ENCODE assay signal across 11 cellular contexts in the genomic region with DNA sequence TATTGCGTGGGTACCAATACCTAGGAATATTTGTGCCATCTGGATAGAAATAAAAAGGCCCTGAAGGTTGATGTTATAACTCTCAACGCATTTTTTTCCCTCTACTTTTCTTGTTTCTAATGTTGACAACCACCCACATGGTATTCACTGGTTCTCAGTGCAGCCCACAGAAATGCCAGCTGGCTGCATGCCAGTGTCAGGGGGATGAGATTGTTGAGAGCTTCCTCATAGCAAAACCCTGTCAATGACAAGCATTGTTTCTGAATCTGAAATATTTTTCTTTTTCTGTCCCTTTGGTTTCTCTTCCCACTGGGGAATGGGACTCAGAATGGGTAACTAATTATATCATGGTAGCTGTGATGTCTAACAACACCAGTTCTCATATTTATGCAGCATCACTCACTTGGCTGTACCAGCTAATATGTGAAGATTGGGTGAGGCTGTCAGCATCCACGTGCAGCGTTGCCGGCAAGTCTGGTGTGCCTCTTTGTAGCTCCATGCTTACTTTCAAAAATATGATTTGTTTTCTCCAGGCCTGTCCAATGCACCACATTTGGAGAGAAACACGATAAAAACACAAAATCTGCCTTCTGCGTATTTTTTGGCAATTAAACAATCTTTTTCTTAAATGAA.
DNase-seq lines count a peak whose midpoint lies in the region; ATAC-seq and TF ChIP-seq lines count a peak whose summit lies in the region.
"Had no signal": no experiment of that assay in that cellular context is flagged by ENCODE, and none has a peak within 500 bp of the region (broad histone marks: within the 10 kb centered on the region; RNA-seq: fewer than 3 reads in every experiment).

No MANE protein-coding gene starts in this region.

- no peak overlapping the region for H3K27ac Mint-ChIP-seq in stimulated activated effector memory CD8-positive, alpha-beta T cell treated with anti-CD3 and anti-CD28 coated beads, Interleukin-12 subunit alpha, Interleukin-12 subunit beta, amount 100 ng/mL, for 72 hours
- H3K27ac Mint-ChIP-seq in effector memory CD8-positive, alpha-beta T cell = no peak overlapping the region
- H3K27ac Mint-ChIP-seq: natural killer cell had no signal

- no peaks in the 10 kb centered on the region for H3K36me3 ChIP-seq in SJSA1
- no peaks in the 10 kb centered on the region for H3K36me3 ChIP-seq in suprapubic skin

- peaks cover 14 to 22% of the 10 kb centered on the region in 2 donors for H3K27me3 Mint-ChIP-seq in effector memory CD8-positive, alpha-beta T cell

- TF ChIP-seq POLR2A in suprapubic skin (IDR thresholded peaks at IDR 0.05) = no peak

- H3K27me3 ChIP-seq in SJSA1 (replicated peaks) (no peaks in the 10 kb centered on the region), suprapubic skin (no peaks in the 10 kb centered on the region)

- no peak overlapping the region for H3K4me3 ChIP-seq in SJSA1
- H3K4me3 ChIP-seq in suprapubic skin = no peak overlapping the region

- WGBS in suprapubic skin = 55% methylated on average over 7 of the region's 7 CpGs

- no peak for TF ChIP-seq CTCF in suprapubic skin (IDR thresholded peaks at IDR 0.05)

- H3K4me3 Mint-ChIP-seq in stimulated activated effector memory CD8-positive, alpha-beta T cell treated with anti-CD3 and anti-CD28 coated beads, Interleukin-12 subunit alpha, Interleukin-12 subunit beta, amount 100 ng/mL, for 72 hours = no peak overlapping the region
- no peak overlapping the region for H3K4me3 Mint-ChIP-seq in effector memory CD8-positive, alpha-beta T cell
- H3K4me3 Mint-ChIP-seq: natural killer cell had no signal

- TF ChIP-seq EP300 in suprapubic skin (IDR thresholded peaks at IDR 0.05) = no peak

- no peaks in the 10 kb centered on the region for H3K36me3 Mint-ChIP-seq in stimulated activated effector memory CD8-positive, alpha-beta T cell treated with anti-CD3 and anti-CD28 coated beads, Interleukin-12 subunit alpha, Interleukin-12 subunit beta, amount 100 ng/mL, for 72 hours
- H3K36me3 Mint-ChIP-seq in effector memory CD8-positive, alpha-beta T cell (ENCODE audit: insufficient read depth) = no peaks in the 10 kb centered on the region

- peak; percentile 52 for ATAC-seq in GM19025 (IDR thresholded peaks at IDR 0.05; ENCODE audit: low read depth, unreplicated experiment)
- ATAC-seq in stimulated activated effector memory CD8-positive, alpha-beta T cell treated with anti-CD3 and anti-CD28 coated beads, Interleukin-12 subunit alpha, Interleukin-12 subunit beta, amount 100 ng/mL, for 72 hours = no peak
- ATAC-seq in effector memory CD8-positive, alpha-beta T cell (replicated peaks) = no peak
- ATAC-seq: natural killer cell had no signal

- no peaks in the 10 kb centered on the region for H3K9me3 ChIP-seq in SJSA1 (replicated peaks)
- no peaks in the 10 kb centered on the region for H3K9me3 ChIP-seq in suprapubic skin

- H3K4me1 Mint-ChIP-seq in stimulated activated effector memory CD8-positive, alpha-beta T cell treated with anti-CD3 and anti-CD28 coated beads, Interleukin-12 subunit alpha, Interleukin-12 subunit beta, amount 100 ng/mL, for 72 hours = no peaks in the 10 kb centered on the region
- H3K4me1 Mint-ChIP-seq in effector memory CD8-positive, alpha-beta T cell (ENCODE audit: low read depth in 2 of 2) = no peaks in the 10 kb centered on the region
- H3K4me1 Mint-ChIP-seq: natural killer cell had no signal

- H3K9me3 Mint-ChIP-seq in stimulated activated effector memory CD8-positive, alpha-beta T cell treated with anti-CD3 and anti-CD28 coated beads, Interleukin-12 subunit alpha, Interleukin-12 subunit beta, amount 100 ng/mL, for 72 hours = peaks cover 4% of the 10 kb centered on the region
- no peaks in the 10 kb centered on the region for H3K9me3 Mint-ChIP-seq in effector memory CD8-positive, alpha-beta T cell

- DNase-seq in SJSA1 (ENCODE audit: low read depth in 1 of 2, low spot score in 2 of 2) (peak; percentile 72 to 82), fibroblast of peridontal ligament (ENCODE audit: extremely low read depth) (peak; percentile 67), renal cortical epithelial cell (ENCODE audit: low read depth) (peak; percentile 76), suprapubic skin (ENCODE audit: low spot score in 2 of 2) (no peak), UCSD-AML1 (lab: John Stamatoyannopoulos, UW; ENCODE audit: unreplicated experiment) (no peak)
- DNase-seq in stimulated activated effector memory CD8-positive, alpha-beta T cell treated with anti-CD3 and anti-CD28 coated beads, Interleukin-12 subunit alpha, Interleukin-12 subunit beta, amount 100 ng/mL, for 72 hours (ENCODE audit: low spot score in 2 of 2) = no peak
- no peak for DNase-seq in effector memory CD8-positive, alpha-beta T cell
- DNase-seq: activated effector memory CD4-positive, alpha-beta T cell treated with Interleukin-2 at 50 U/mL for 16 hours; glutamatergic neuron; natural killer cell had no signal

- H3K4me1 ChIP-seq in SJSA1 (replicated peaks) = peaks cover 16% of the 10 kb centered on the region
- no peaks in the 10 kb centered on the region for H3K4me1 ChIP-seq in suprapubic skin

- H3K27ac ChIP-seq in SJSA1 = no peak overlapping the region
- H3K27ac ChIP-seq in suprapubic skin = no peak overlapping the region

Comparison
In these comparisons a context has a peak if more than half of its experiments do, and no peak if none do; other contexts are left out.
1. DNase-seq: peak in SJSA1 (2 of 2), fibroblast of peridontal ligament (single experiment) and renal cortical epithelial cell (single experiment); none in suprapubic skin (0 of 2), stimulated activated effector memory CD8-positive, alpha-beta T cell treated with anti-CD3 and anti-CD28 coated beads, Interleukin-12 subunit alpha, Interleukin-12 subunit beta, amount 100 ng/mL, for 72 hours (0 of 2), effector memory CD8-positive, alpha-beta T cell (0 of 3) and UCSD-AML1 (single experiment).